In genomic region chr12:120206228-120206627, GRCh38 we compare ENCODE assay signal across 20 cellular contexts.
"Had no signal": no experiment of that assay in that cellular context is flagged by ENCODE, and none has a peak within 500 bp of the region (broad histone marks: within the 10 kb centered on the region; RNA-seq: fewer than 3 reads in every experiment).

No MANE protein-coding gene starts in this region.

- H3K27me3 ChIP-seq: colonic mucosa, heart left ventricle, neural progenitor cell, spleen, tibial artery, upper lobe of left lung, uterus had no signal

- H3K9ac ChIP-seq: neural progenitor cell had no signal

- H3K9me3 Mint-ChIP-seq: naive thymus-derived CD8-positive, alpha-beta T cell; stimulated activated memory B cell treated with anti-CD40 and anti-IgM and Interleukin-4, amounts not matched to agents 10 μg/mL and 1 μg/mL and 100 μg/mL, for 72 hours; stimulated activated naive CD8-positive, alpha-beta T cell treated with anti-CD3 and anti-CD28 coated beads, Interleukin-15, Interleukin-2, amounts not matched to agents 100 ng/mL and 50 ng/mL, for 24 hours had no signal

- H3K4me1 Mint-ChIP-seq: endodermal cell had no signal

- DNase-seq: colonic mucosa; dermis blood vessel endothelial cell; endodermal cell; heart left ventricle; hippocampal formation; islet precursor cell; mammary epithelial cell; naive thymus-derived CD8-positive, alpha-beta T cell; spleen; stimulated activated CD4-positive, alpha-beta T cell treated with anti-CD3 and anti-CD28 coated beads, Interleukin-15, amount 100 ng/mL, for 24 hours; stimulated activated CD4-positive, alpha-beta T cell treated with anti-CD3 and anti-CD28 coated beads, Interleukin-1b, Interleukin-23, amount 100 ng/mL, for 48 hours; stimulated activated CD4-positive, alpha-beta T cell treated with anti-CD3 and anti-CD28 coated beads, Interleukin-4, amount 100 ng/mL, for 24 hours; tibial artery; upper lobe of left lung; uterus had no signal

- H3K9me3 ChIP-seq: colonic mucosa, heart left ventricle, spleen, tibial artery, upper lobe of left lung, uterus had no signal

- H3K27ac Mint-ChIP-seq: endodermal cell; neural progenitor cell; stimulated activated memory B cell treated with anti-CD40 and anti-IgM and Interleukin-4, amounts not matched to agents 10 μg/mL and 1 μg/mL and 100 μg/mL, for 72 hours; stimulated activated naive CD8-positive, alpha-beta T cell treated with anti-CD3 and anti-CD28 coated beads, Interleukin-15, Interleukin-2, amounts not matched to agents 100 ng/mL and 50 ng/mL, for 24 hours had no signal

- H3K4me3 ChIP-seq: colonic mucosa, heart left ventricle, neural progenitor cell, spleen, tibial artery, upper lobe of left lung, uterus had no signal

- H3K4me3 Mint-ChIP-seq: endodermal cell; naive thymus-derived CD8-positive, alpha-beta T cell; neural progenitor cell; stimulated activated memory B cell treated with anti-CD40 and anti-IgM and Interleukin-4, amounts not matched to agents 10 μg/mL and 1 μg/mL and 100 μg/mL, for 72 hours; stimulated activated naive CD8-positive, alpha-beta T cell treated with anti-CD3 and anti-CD28 coated beads, Interleukin-15, Interleukin-2, amounts not matched to agents 100 ng/mL and 50 ng/mL, for 24 hours had no signal

- H3K27me3 Mint-ChIP-seq: naive thymus-derived CD8-positive, alpha-beta T cell; stimulated activated memory B cell treated with anti-CD40 and anti-IgM and Interleukin-4, amounts not matched to agents 10 μg/mL and 1 μg/mL and 100 μg/mL, for 72 hours; stimulated activated naive CD8-positive, alpha-beta T cell treated with anti-CD3 and anti-CD28 coated beads, Interleukin-15, Interleukin-2, amounts not matched to agents 100 ng/mL and 50 ng/mL, for 24 hours had no signal

- ATAC-seq: heart left ventricle; left lobe of liver; naive thymus-derived CD8-positive, alpha-beta T cell; sciatic nerve; stimulated activated memory B cell treated with anti-CD40 and anti-IgM and Interleukin-4, amounts not matched to agents 10 μg/mL and 1 μg/mL and 100 μg/mL, for 72 hours had no signal

- H3K4me1 ChIP-seq: colonic mucosa, neural progenitor cell, tibial artery, upper lobe of left lung, uterus had no signal

- H3K36me3 ChIP-seq: colonic mucosa, neural progenitor cell, uterus had no signal
